ENCODE assay signal across 31 cellular contexts in genomic region chr9:112408819-112409218, GRCh38.
"Had no signal": no experiment of that assay in that cellular context is flagged by ENCODE, and none has a peak within 500 bp of the region (broad histone marks: within the 10 kb centered on the region; RNA-seq: fewer than 3 reads in every experiment).

No MANE protein-coding gene starts in this region.

- H3K27ac Mint-ChIP-seq: activated CD4-positive, alpha-beta memory T cell treated with anti-CD3 and anti-CD28 coated beads for 36 hours; activated CD4-positive, alpha-beta T cell treated with anti-CD3 and anti-CD28 coated beads, Interleukin-2, amount 10 ng/mL, durations not matched to agents 24 days and 14 days; activated naive CD4-positive, alpha-beta T cell treated with anti-CD3 and anti-CD28 coated beads, Interleukin-2, amount 10 ng/mL, durations not matched to agents 7 days and 5 days; activated naive CD8-positive, alpha-beta T cell treated with anti-CD3 and anti-CD28 coated beads, Interleukin-2, amount 10 ng/mL, durations not matched to agents 7 days and 5 days; activated T-helper 1 cell treated with anti-CD3 and anti-CD28 coated beads, Interleukin-12 subunit alpha, Interleukin-12 subunit beta, Interleukin-2, Interleukin-4 antibody, amounts not matched to agents 30 ng/mL and 10 ng/mL and 1 ng/mL, durations not matched to agents 14 hours and 24 hours and 36 hours; brain; mesothelial cell of epicardium; naive thymus-derived CD8-positive, alpha-beta T cell; neural progenitor cell; T-helper 17 cell had no signal

- H3K9me3 ChIP-seq: ascending aorta, esophagus muscularis mucosa, heart right ventricle, left lung, right atrium auricular region, suprapubic skin, tibial artery had no signal

- DNase-seq: activated CD4-positive, alpha-beta memory T cell treated with anti-CD3 and anti-CD28 coated beads for 36 hours; activated CD4-positive, alpha-beta T cell treated with anti-CD3 and anti-CD28 coated beads, Interleukin-2, amount 10 ng/mL, durations not matched to agents 24 days and 14 days; activated CD4-positive, CD25-positive, alpha-beta regulatory T cell treated with anti-CD3 and anti-CD28 coated beads, Interleukin-2, amount 50 U/mL, for 72 hours; activated CD8-positive, alpha-beta memory T cell treated with anti-CD3 and anti-CD28 coated beads, Interleukin-2, amount 50 U/mL, for 4 hours; activated gamma-delta T cell; activated naive CD4-positive, alpha-beta T cell treated with anti-CD3 and anti-CD28 coated beads, Interleukin-2, amount 10 ng/mL, durations not matched to agents 7 days and 5 days; activated naive CD8-positive, alpha-beta T cell treated with anti-CD3 and anti-CD28 coated beads, Interleukin-2, amount 10 ng/mL, durations not matched to agents 7 days and 5 days; activated T-cell treated with anti-CD3 and anti-CD28 coated beads, Interleukin-2, amount 50 U/mL, for 1 hour; dermis blood vessel endothelial cell; effector CD4-positive, alpha-beta T cell; foreskin keratinocyte; heart right ventricle; kidney glomerular epithelial cell; left lung; naive thymus-derived CD8-positive, alpha-beta T cell; stimulated activated CD4-positive, alpha-beta T cell treated with anti-CD3 and anti-CD28 coated beads, Interleukin-15, amount 100 ng/mL, for 24 hours; stimulated activated naive CD4-positive, alpha-beta T cell; T-helper 17 cell; T1000; tibial artery; WERI-Rb-1 had no signal

- H3K4me3 ChIP-seq: ascending aorta, cardiac muscle cell, esophagus muscularis mucosa, heart right ventricle, left lung, neural progenitor cell, right atrium auricular region, smooth muscle cell, suprapubic skin, tibial artery had no signal

- H3K4me1 Mint-ChIP-seq: activated CD4-positive, alpha-beta T cell treated with anti-CD3 and anti-CD28 coated beads, Interleukin-2, amount 10 ng/mL, durations not matched to agents 24 days and 14 days; activated naive CD4-positive, alpha-beta T cell treated with anti-CD3 and anti-CD28 coated beads, Interleukin-2, amount 10 ng/mL, durations not matched to agents 7 days and 5 days; neural progenitor cell had no signal

- H3K4me1 ChIP-seq: ascending aorta, neural progenitor cell, right atrium auricular region, suprapubic skin had no signal

- H3K36me3 ChIP-seq: neural progenitor cell had no signal

- H3K4me3 Mint-ChIP-seq: activated CD4-positive, alpha-beta memory T cell treated with anti-CD3 and anti-CD28 coated beads for 36 hours; activated CD4-positive, alpha-beta T cell treated with anti-CD3 and anti-CD28 coated beads, Interleukin-2, amount 10 ng/mL, durations not matched to agents 24 days and 14 days; activated naive CD4-positive, alpha-beta T cell treated with anti-CD3 and anti-CD28 coated beads, Interleukin-2, amount 10 ng/mL, durations not matched to agents 7 days and 5 days; activated naive CD8-positive, alpha-beta T cell treated with anti-CD3 and anti-CD28 coated beads, Interleukin-2, amount 10 ng/mL, durations not matched to agents 7 days and 5 days; activated T-helper 1 cell treated with anti-CD3 and anti-CD28 coated beads, Interleukin-12 subunit alpha, Interleukin-12 subunit beta, Interleukin-2, Interleukin-4 antibody, amounts not matched to agents 30 ng/mL and 10 ng/mL and 1 ng/mL, durations not matched to agents 14 hours and 24 hours and 36 hours; brain; mesothelial cell of epicardium; naive thymus-derived CD8-positive, alpha-beta T cell; neural progenitor cell; T-helper 17 cell had no signal

- ATAC-seq: foreskin keratinocyte; heart right ventricle; naive thymus-derived CD8-positive, alpha-beta T cell; T-helper 17 cell had no signal

- H3K27ac ChIP-seq: ascending aorta, cardiac muscle cell, esophagus muscularis mucosa, foreskin keratinocyte, neural progenitor cell, right atrium auricular region, suprapubic skin, tibial artery, WERI-Rb-1 had no signal

- H3K9me3 Mint-ChIP-seq: activated CD4-positive, alpha-beta memory T cell treated with anti-CD3 and anti-CD28 coated beads for 36 hours; activated CD4-positive, alpha-beta T cell treated with anti-CD3 and anti-CD28 coated beads, Interleukin-2, amount 10 ng/mL, durations not matched to agents 24 days and 14 days; activated naive CD4-positive, alpha-beta T cell treated with anti-CD3 and anti-CD28 coated beads, Interleukin-2, amount 10 ng/mL, durations not matched to agents 7 days and 5 days; activated naive CD8-positive, alpha-beta T cell treated with anti-CD3 and anti-CD28 coated beads, Interleukin-2, amount 10 ng/mL, durations not matched to agents 7 days and 5 days; activated T-helper 1 cell treated with anti-CD3 and anti-CD28 coated beads, Interleukin-12 subunit alpha, Interleukin-12 subunit beta, Interleukin-2, Interleukin-4 antibody, amounts not matched to agents 30 ng/mL and 10 ng/mL and 1 ng/mL, durations not matched to agents 14 hours and 24 hours and 36 hours; brain; mesothelial cell of epicardium; naive thymus-derived CD8-positive, alpha-beta T cell; neural progenitor cell had no signal

- H3K27me3 Mint-ChIP-seq: activated CD4-positive, alpha-beta memory T cell treated with anti-CD3 and anti-CD28 coated beads for 36 hours; activated CD4-positive, alpha-beta T cell treated with anti-CD3 and anti-CD28 coated beads, Interleukin-2, amount 10 ng/mL, durations not matched to agents 24 days and 14 days; activated naive CD4-positive, alpha-beta T cell treated with anti-CD3 and anti-CD28 coated beads, Interleukin-2, amount 10 ng/mL, durations not matched to agents 7 days and 5 days; activated naive CD8-positive, alpha-beta T cell treated with anti-CD3 and anti-CD28 coated beads, Interleukin-2, amount 10 ng/mL, durations not matched to agents 7 days and 5 days; brain; naive thymus-derived CD8-positive, alpha-beta T cell; T-helper 17 cell had no signal

- H3K27me3 ChIP-seq: ascending aorta, cardiac muscle cell, esophagus muscularis mucosa, foreskin keratinocyte, heart right ventricle, left lung, neural progenitor cell, right atrium auricular region, suprapubic skin, tibial artery had no signal
